Comparison of ENCODE assay signal across 10 cellular contexts in the genomic region with DNA sequence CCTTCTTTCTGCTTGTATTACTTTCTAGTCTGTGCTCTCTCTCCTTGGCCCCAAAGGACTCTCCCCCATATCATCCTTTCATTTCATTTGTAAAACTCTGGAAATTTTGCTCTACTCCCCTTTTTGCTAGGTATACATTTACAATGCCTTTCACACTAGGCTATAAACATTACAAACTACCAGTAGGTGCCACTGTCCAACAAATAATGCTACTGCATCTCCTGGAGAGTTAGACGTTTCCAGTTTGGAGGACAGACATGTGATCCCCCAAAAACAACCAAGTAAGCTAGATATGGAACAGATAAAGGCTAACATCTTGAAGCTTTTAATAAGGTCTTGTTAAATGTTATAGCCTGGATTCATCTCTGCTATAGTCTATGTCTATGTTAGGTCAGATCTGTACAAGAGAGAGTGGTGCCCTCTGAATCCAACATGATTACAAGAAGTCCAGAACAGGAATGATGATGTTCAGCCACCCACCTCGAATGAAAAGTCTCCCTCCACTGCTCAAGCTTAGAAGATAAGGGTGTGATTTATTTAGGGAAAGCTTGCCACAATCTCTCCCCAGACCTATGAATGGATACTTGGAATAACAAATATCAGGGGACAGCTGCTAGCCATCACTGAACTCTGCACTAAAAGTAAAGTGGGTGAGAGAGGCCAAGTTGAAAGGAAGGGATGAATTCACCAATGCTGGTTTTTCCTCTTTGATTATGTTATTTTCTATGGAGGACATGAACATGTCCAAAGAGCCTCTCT. TPM values are rescaled to one million over a fixed set of nuclear protein-coding genes. Genes with fewer than 3 reads are reported as not detected.
DNase-seq lines count a peak whose midpoint lies in the region; FAIRE-seq and TF ChIP-seq lines count a peak whose summit lies in the region.
"Had no signal": no experiment of that assay in that cellular context is flagged by ENCODE, and none has a peak within 500 bp of the region (broad histone marks: within the 10 kb centered on the region; RNA-seq: fewer than 3 reads in every experiment).

No MANE protein-coding gene starts in this region.

- H3K4me1 Mint-ChIP-seq in chondrocyte (ENCODE audit: low read depth) = peaks cover 25% of the 10 kb centered on the region

- no peaks in the 10 kb centered on the region for H3K27me3 Mint-ChIP-seq in chondrocyte (ENCODE audit: low read depth)

- H3K27ac ChIP-seq in C4-2B = no peak overlapping the region

- H3K4me3 Mint-ChIP-seq in chondrocyte (ENCODE audit: unreplicated experiment) = no peak overlapping the region

- no peak for TF ChIP-seq POLR2A in GM12891 (IDR thresholded peaks at IDR 0.05; ENCODE audit: low read depth, low read length)

- peak; percentile 22 for TF ChIP-seq CTCF in C4-2B (conservative IDR thresholded peaks at IDR 0.05)
- TF ChIP-seq CTCF in chondrocyte (IDR thresholded peaks at IDR 0.05) = peak; percentile 72

- no peak for FAIRE-seq in GM12891 (lab: Jason Lieb, UNC)

- H3K27ac Mint-ChIP-seq in chondrocyte (ENCODE audit: unreplicated experiment) = no peak overlapping the region
- H3K27ac Mint-ChIP-seq: activated T-helper 2 cell treated with anti-CD3 and anti-CD28 coated beads, Interferon-gamma antibody, Interleukin-2, Interleukin-4, amounts not matched to agents 10 μg/mL and 5 μg/mL and 100 μg/mL, durations not matched to agents 14 hours and 24 hours and 36 hours had no signal

- DNase-seq in KBM-7 = peak; percentile 30
- DNase-seq in chondrocyte (ENCODE audit: low spot score) = no peak
- peak; percentile 69 for DNase-seq in myocyte (ENCODE audit: low read depth)
- no peak for DNase-seq in activated CD4-positive, alpha-beta T cell treated with anti-CD3 and anti-CD28 coated beads for 48 hours
- no peak for DNase-seq in DMS114 treated with DMSO at 0.1 percent for 48 hours (lab: John Stamatoyannopoulos, UW; ENCODE audit: unreplicated experiment)
- no peak for DNase-seq in SW 1271 (lab: John Stamatoyannopoulos, UW)
- DNase-seq in GM12891 (ENCODE audit: insufficient read length, low spot score) = no peak
- DNase-seq: NCI-H446 had no signal

- peaks cover 5% of the 10 kb centered on the region for H3K36me3 Mint-ChIP-seq in chondrocyte (ENCODE audit: low read depth)

- H3K9me3 Mint-ChIP-seq in chondrocyte (ENCODE audit: low read depth) = no peaks in the 10 kb centered on the region
- H3K9me3 Mint-ChIP-seq: activated T-helper 2 cell treated with anti-CD3 and anti-CD28 coated beads, Interferon-gamma antibody, Interleukin-2, Interleukin-4, amounts not matched to agents 10 μg/mL and 5 μg/mL and 100 μg/mL, durations not matched to agents 14 hours and 24 hours and 36 hours had no signal

- in situ Hi-C loops in KBM-7 (cut with MboI; ENCODE audit: low pct_unique_long_range_greater_than_20kb, low sequenced_read_pairs) = no loop called here

TF ChIP-seq in GM12891, 5 proteins besides CTCF, POLR2A, EP300 and RAD21:
- no peak for TF ChIP-seq SPI1 (IDR thresholded peaks at IDR 0.05; ENCODE audit: low read depth, low read length)
- TF ChIP-seq POLR2AphosphoS5 (IDR thresholded peaks at IDR 0.05; ENCODE audit: low read depth, low read length) = no peak
- TF ChIP-seq PAX5 (IDR thresholded peaks at IDR 0.05; ENCODE audit: insufficient read depth, low read length, severe bottlenecking) = no peak
- no peak for TF ChIP-seq TAF1 (IDR thresholded peaks at IDR 0.05; ENCODE audit: low read depth, low read length)
- no peak for TF ChIP-seq POU2F2 (IDR thresholded peaks at IDR 0.05; ENCODE audit: low read depth, low read length)
TF ChIP-seq in GM12891: peak in this region for 0.

RNA-seq across cellular contexts. Expression of a gene that starts 14.3 kb away (rescaled TPM):
- total RNA-seq in chondrocyte (15.2 to 19.7 TPM (median 15.7 TPM) in 3 replicates), myocyte (17.4 and 20.5 TPM in 2 replicates)
- polyA plus RNA-seq in myocyte (2012) = 8.6 TPM
- polyA plus RNA-seq in GM12891 (2012; ENCODE audit: low read depth, missing spikeins) = 8.9 TPM

Comparison
In these comparisons a context has a peak if more than half of its experiments do, and no peak if none do; other contexts are left out.
1. DNase-seq: peak in KBM-7 (single experiment) and myocyte (single experiment); none in chondrocyte (single experiment), activated CD4-positive, alpha-beta T cell treated with anti-CD3 and anti-CD28 coated beads for 48 hours (single experiment), DMS114 treated with DMSO at 0.1 percent for 48 hours (single experiment), SW 1271 (0 of 2) and GM12891 (single experiment).